In genomic region chrX:18920566-18920965, GRCh38 we compare ENCODE assay signal across 8 cellular contexts.
"Had no signal": no experiment of that assay in that cellular context is flagged by ENCODE, and none has a peak within 500 bp of the region (broad histone marks: within the 10 kb centered on the region; RNA-seq: fewer than 3 reads in every experiment).

No MANE protein-coding gene starts in this region.

- H3K9me3 Mint-ChIP-seq: GM23338 had no signal

- H3K27me3 Mint-ChIP-seq: IgD-negative memory B cell had no signal

- DNase-seq: H9, HCEC 1CT, KBM-7 had no signal

- H3K4me1 Mint-ChIP-seq: GM23338, H9, IgD-negative memory B cell had no signal

- FAIRE-seq: H1, H54 had no signal

- H2AFZ ChIP-seq: GM23338 had no signal

- H3K4me2 ChIP-seq: GM23338 had no signal

- H3K4me3 ChIP-seq: GM23338 had no signal

- H3K27ac Mint-ChIP-seq: GM23338, H9, IgD-negative memory B cell had no signal

- H3K27ac ChIP-seq: HL-60 had no signal

- ATAC-seq: GM23338 had no signal

- H3K4me3 Mint-ChIP-seq: GM23338, H9, IgD-negative memory B cell had no signal
